ENCODE assay signal across 10 cellular contexts in the genomic region with DNA sequence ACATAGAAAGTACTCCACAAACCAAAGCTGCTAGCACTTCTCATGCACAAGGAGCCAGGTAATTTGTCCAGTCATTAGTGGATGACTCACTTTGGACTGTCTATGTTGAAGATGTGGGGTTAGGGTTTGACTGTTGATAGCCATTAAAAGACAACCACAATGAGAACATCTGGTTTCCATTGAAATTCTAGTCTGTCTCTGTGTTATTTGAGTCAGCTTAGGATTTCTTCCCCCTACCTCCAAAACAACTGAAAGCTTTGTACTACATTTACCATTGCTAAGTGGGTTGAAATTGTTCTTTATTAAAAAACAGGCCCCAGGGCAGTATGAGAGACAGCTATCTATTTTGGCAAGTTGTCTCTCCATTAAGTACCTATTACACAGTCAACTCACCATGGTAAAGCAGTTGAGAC. TPM values are rescaled to one million over a fixed set of nuclear protein-coding genes. Genes with fewer than 3 reads are reported as not detected.
DNase-seq lines count a peak whose midpoint lies in the region; ATAC-seq, FAIRE-seq and TF ChIP-seq lines count a peak whose summit lies in the region.
"Had no signal": no experiment of that assay in that cellular context is flagged by ENCODE, and none has a peak within 500 bp of the region (broad histone marks: within the 10 kb centered on the region; RNA-seq: fewer than 3 reads in every experiment).

No MANE protein-coding gene starts in this region.

- H3K4me1 Mint-ChIP-seq in astrocyte (ENCODE audit: low read depth, unreplicated experiment) = peaks cover 7% of the 10 kb centered on the region
- H3K4me1 Mint-ChIP-seq in activated CD4-positive, alpha-beta memory T cell treated with anti-CD3 and anti-CD28 coated beads, Interleukin-2, amount 10 ng/mL, durations not matched to agents 7 days and 5 days = peaks cover 11% of the 10 kb centered on the region

- H3K4me3 Mint-ChIP-seq in astrocyte (ENCODE audit: unreplicated experiment) = no peak overlapping the region
- H3K4me3 Mint-ChIP-seq in activated CD4-positive, alpha-beta memory T cell treated with anti-CD3 and anti-CD28 coated beads, Interleukin-2, amount 10 ng/mL, durations not matched to agents 7 days and 5 days = no peak overlapping the region

- H3K4me2 ChIP-seq in astrocyte (ENCODE audit: low read length) (peak overlapping the region; percentile 3), Karpas-422 (ENCODE audit: low read depth, low read length, poor library complexity, severe bottlenecking) (no peak overlapping the region)

- no peaks in the 10 kb centered on the region for H3K79me2 ChIP-seq in astrocyte (ENCODE audit: insufficient read depth, low read length)
- H3K79me2 ChIP-seq in Karpas-422 (ENCODE audit: low read length) = peaks cover 1% of the 10 kb centered on the region; the same call in 1 of the 2 replicates

- H3K36me3 Mint-ChIP-seq in astrocyte (ENCODE audit: low read depth, unreplicated experiment) = no peaks in the 10 kb centered on the region
- no peaks in the 10 kb centered on the region for H3K36me3 Mint-ChIP-seq in activated CD4-positive, alpha-beta memory T cell treated with anti-CD3 and anti-CD28 coated beads, Interleukin-2, amount 10 ng/mL, durations not matched to agents 7 days and 5 days (ENCODE audit: low read depth)

- H3K27me3 Mint-ChIP-seq in astrocyte (ENCODE audit: low read depth, unreplicated experiment) = peaks cover 2% of the 10 kb centered on the region
- no peaks in the 10 kb centered on the region for H3K27me3 Mint-ChIP-seq in activated CD4-positive, alpha-beta memory T cell treated with anti-CD3 and anti-CD28 coated beads, Interleukin-2, amount 10 ng/mL, durations not matched to agents 7 days and 5 days

- H3K9me3 ChIP-seq in astrocyte (ENCODE audit: insufficient read depth, low read depth, low read length) (no peaks in the 10 kb centered on the region), Karpas-422 (ENCODE audit: low read length) (no peaks in the 10 kb centered on the region)

- H3K27ac ChIP-seq in astrocyte (ENCODE audit: low read depth, low read length) (no peak overlapping the region), Karpas-422 (ENCODE audit: low read length) (no peak overlapping the region)

- ATAC-seq in GM18858 (IDR thresholded peaks at IDR 0.05; ENCODE audit: unreplicated experiment) = peak; percentile 67
- ATAC-seq in HG02938 (IDR thresholded peaks at IDR 0.05; ENCODE audit: unreplicated experiment) = peak; percentile 83

- H3K4me1 ChIP-seq in astrocyte (ENCODE audit: insufficient read depth, low read length) = peaks cover 4% of the 10 kb centered on the region
- peaks cover 11% of the 10 kb centered on the region for H3K4me1 ChIP-seq in Karpas-422 (ENCODE audit: low read length)

- H3K4me3 ChIP-seq in AG09309 (ENCODE audit: control insufficient read depth, low read depth, low read length) (no peak overlapping the region), astrocyte (ENCODE audit: insufficient read depth, low read depth, low read length) (no peak overlapping the region), Karpas-422 (ENCODE audit: low read length) (no peak overlapping the region)

- H3K9me2 ChIP-seq in Karpas-422 (replicated peaks; ENCODE audit: insufficient read depth, low read length) = no peaks in the 10 kb centered on the region

- H3K9ac ChIP-seq in astrocyte (ENCODE audit: low read length) (no peak overlapping the region), Karpas-422 (ENCODE audit: low read length) (no peak overlapping the region)

- CTCF ChIA-PET in activated CD4-positive, alpha-beta memory T cell treated with anti-CD3 and anti-CD28 coated beads, Interleukin-2, amount 10 ng/mL, durations not matched to agents 7 days and 5 days (lab: Charles Lee) = no interaction called here

- peak; percentile 76 for FAIRE-seq in astrocyte (lab: Jason Lieb, UNC)
- FAIRE-seq: G401.6 had no signal

- POLR2A ChIA-PET in activated CD4-positive, alpha-beta memory T cell treated with anti-CD3 and anti-CD28 coated beads, Interleukin-2, amount 10 ng/mL, durations not matched to agents 7 days and 5 days (lab: Charles Lee) = no interaction called here

- H2AFZ ChIP-seq in astrocyte (ENCODE audit: low read depth, low read length) = no peak overlapping the region
- H2AFZ ChIP-seq in Karpas-422 (ENCODE audit: low read length) = no peak overlapping the region

- no peaks in the 10 kb centered on the region for H3K27me3 ChIP-seq in astrocyte (ENCODE audit: insufficient read depth, low read length)
- H3K27me3 ChIP-seq in Karpas-422 (ENCODE audit: low read length) = no peaks in the 10 kb centered on the region

- H3K9me3 Mint-ChIP-seq in astrocyte (ENCODE audit: unreplicated experiment) = no peaks in the 10 kb centered on the region
- no peaks in the 10 kb centered on the region for H3K9me3 Mint-ChIP-seq in activated CD4-positive, alpha-beta memory T cell treated with anti-CD3 and anti-CD28 coated beads, Interleukin-2, amount 10 ng/mL, durations not matched to agents 7 days and 5 days

- peak overlapping the region; percentile 23 for H3K27ac Mint-ChIP-seq in astrocyte (ENCODE audit: unreplicated experiment)
- H3K27ac Mint-ChIP-seq in activated CD4-positive, alpha-beta memory T cell treated with anti-CD3 and anti-CD28 coated beads, Interleukin-2, amount 10 ng/mL, durations not matched to agents 7 days and 5 days = no peak overlapping the region

- DNase-seq in AG09309 (ENCODE audit: low read depth) (peak; percentile 74), astrocyte (ENCODE audit: low read depth) (peak; percentile 82), DMS 273 (lab: John Stamatoyannopoulos, UW; ENCODE audit: unreplicated experiment) (no peak), Karpas-422 (no peak), NK-92 (lab: John Stamatoyannopoulos, UW; ENCODE audit: unreplicated experiment) (no peak)
- no peak for DNase-seq in activated CD4-positive, alpha-beta memory T cell treated with anti-CD3 and anti-CD28 coated beads, Interleukin-2, amount 10 ng/mL, durations not matched to agents 7 days and 5 days
- DNase-seq: activated gamma-delta T cell had no signal

- no peaks in the 10 kb centered on the region for H4K20me1 ChIP-seq in astrocyte (ENCODE audit: insufficient read depth, low read length)
- H4K20me1 ChIP-seq in Karpas-422 (ENCODE audit: insufficient read depth, low read depth, low read length) = no peaks in the 10 kb centered on the region

- no peaks in the 10 kb centered on the region for H3K36me3 ChIP-seq in astrocyte (ENCODE audit: insufficient read depth, low read length)
- no peaks in the 10 kb centered on the region for H3K36me3 ChIP-seq in Karpas-422 (ENCODE audit: insufficient read depth, low read length)

- TF ChIP-seq CTCF in AG09309 (IDR thresholded peaks at IDR 0.05; ENCODE audit: control insufficient read depth, insufficient read depth, low read depth, low read length, missing control alignments) = no peak
- TF ChIP-seq CTCF in astrocyte (IDR thresholded peaks at IDR 0.05; ENCODE audit: insufficient read depth, low read depth, low read length) = no peak

RNA-seq across cellular contexts. Expression of gene ANKRD44, which starts 50.2 kb away (rescaled TPM):
- 7.2 and 7.8 TPM in 2 replicates for total RNA-seq in astrocyte
- total RNA-seq in Karpas-422 (2014; rRNA removed; shearing (Covaris generic); ENCODE audit: low replicate concordance) = 120 and 153 TPM in 2 replicates
- 100 to 1,000 TPM; 214 to 246 TPM for total RNA-seq in activated CD4-positive, alpha-beta memory T cell treated with anti-CD3 and anti-CD28 coated beads, Interleukin-2, amount 10 ng/mL, durations not matched to agents 7 days and 5 days

Comparison
In these comparisons a context has a peak if more than half of its experiments do, and no peak if none do; other contexts are left out.
1. DNase-seq: peak in AG09309 (single experiment) and astrocyte (single experiment); none in DMS 273 (single experiment), Karpas-422 (single experiment), activated CD4-positive, alpha-beta memory T cell treated with anti-CD3 and anti-CD28 coated beads, Interleukin-2, amount 10 ng/mL, durations not matched to agents 7 days and 5 days (single experiment) and NK-92 (single experiment).
2. RNA of gene ANKRD44, which starts 50.2 kb away (total RNA-seq): 214 to 246 TPM in activated CD4-positive, alpha-beta memory T cell treated with anti-CD3 and anti-CD28 coated beads, Interleukin-2, amount 10 ng/mL, durations not matched to agents 7 days and 5 days and 120 to 153 TPM in Karpas-422; 7.2 to 7.8 TPM in astrocyte; every median in the first group is over 10 times any median in the second.